22 cellular contexts compared by ENCODE assay signal in genomic region chr22:20384865-20385264, GRCh38. TPM values are rescaled to one million over a fixed set of nuclear protein-coding genes. Genes with fewer than 3 reads are reported as not detected.
DNase-seq lines count a peak whose midpoint lies in the region; ATAC-seq and TF ChIP-seq lines count a peak whose summit lies in the region.
"Had no signal": no experiment of that assay in that cellular context is flagged by ENCODE, and none has a peak within 500 bp of the region (broad histone marks: within the 10 kb centered on the region; RNA-seq: fewer than 3 reads in every experiment).

No MANE protein-coding gene starts in this region.

- H3K27ac ChIP-seq in endodermal cell (ENCODE audit: low read depth, low read length) (no peak overlapping the region), substantia nigra (ENCODE audit: low read depth, low read length, poor library complexity, severe bottlenecking) (no peak overlapping the region)
- H3K27ac ChIP-seq: A549; BLaER1 treated with 17β-estradiol and CSF1 and Interleukin-3, amounts not matched to agents 10 nM and 100 nM; GM23248 had no signal

- no peaks in the 10 kb centered on the region for H3K4me1 Mint-ChIP-seq in activated T-cell treated with anti-CD3 and anti-CD28 coated beads, Interleukin-2, amount 50 U/mL, for 24 hours (ENCODE audit: low read depth)
- H3K4me1 Mint-ChIP-seq in activated T-cell treated with anti-CD3 and anti-CD28 coated beads, Interleukin-2, amount 50 U/mL, for 4 hours (ENCODE audit: low read depth), result no peaks in the 10 kb centered on the region
- H3K4me1 Mint-ChIP-seq in endodermal cell (peaks cover 11% of the 10 kb centered on the region), type B pancreatic cell (ENCODE audit: unreplicated experiment) (no peaks in the 10 kb centered on the region)
- H3K4me1 Mint-ChIP-seq: CD4-positive, alpha-beta memory T cell had no signal

- no peak overlapping the region for H3K4me3 ChIP-seq in endodermal cell (ENCODE audit: low read length)
- H3K4me3 ChIP-seq: A549; BLaER1 treated with 17β-estradiol and CSF1 and Interleukin-3, amounts not matched to agents 10 nM and 100 nM; GM23248 had no signal

- ATAC-seq in activated T-cell treated with anti-CD3 and anti-CD28 coated beads, Interleukin-2, amount 50 U/mL, for 4 hours, result no peak
- no peak for ATAC-seq in GM18498 (IDR thresholded peaks at IDR 0.05; ENCODE audit: unreplicated experiment)
- ATAC-seq: A549 had no signal

- peaks cover 11% of the 10 kb centered on the region for H3K27me3 Mint-ChIP-seq in activated T-cell treated with anti-CD3 and anti-CD28 coated beads, Interleukin-2, amount 50 U/mL, for 24 hours
- peaks cover 5% of the 10 kb centered on the region for H3K27me3 Mint-ChIP-seq in activated T-cell treated with anti-CD3 and anti-CD28 coated beads, Interleukin-2, amount 50 U/mL, for 4 hours (ENCODE audit: low read depth)
- peaks cover 3% of the 10 kb centered on the region for H3K27me3 Mint-ChIP-seq in endodermal cell (ENCODE audit: insufficient read depth)
- peaks cover 12% of the 10 kb centered on the region for H3K27me3 Mint-ChIP-seq in type B pancreatic cell

- peaks cover 3% of the 10 kb centered on the region for H3K4me1 ChIP-seq in endodermal cell (ENCODE audit: control insufficient read depth, insufficient read depth, low read length)
- H3K4me1 ChIP-seq: A549, BE2C had no signal

- H3K9ac ChIP-seq in endodermal cell (ENCODE audit: extremely low read depth, low read length, poor library complexity, severe bottlenecking), result no peak overlapping the region
- H3K9ac ChIP-seq: BLaER1 treated with 17β-estradiol and CSF1 and Interleukin-3, amounts not matched to agents 10 nM and 100 nM; GM23248 had no signal

- H3K27ac Mint-ChIP-seq in activated T-cell treated with anti-CD3 and anti-CD28 coated beads, Interleukin-2, amount 50 U/mL, for 24 hours, result no peak overlapping the region
- H3K27ac Mint-ChIP-seq in endodermal cell (no peak overlapping the region), type B pancreatic cell (no peak overlapping the region)
- H3K27ac Mint-ChIP-seq: CD4-positive, alpha-beta memory T cell had no signal

- DNase-seq in activated T-cell treated with anti-CD3 and anti-CD28 coated beads, Interleukin-2, amount 50 U/mL, for 24 hours, result peak; percentile 5
- no peak for DNase-seq in activated T-cell treated with anti-CD3 and anti-CD28 coated beads, Interleukin-2, amount 50 U/mL, for 4 hours
- DNase-seq in endodermal cell, result peak; percentile 1
- peak; percentile 15 for DNase-seq in type B pancreatic cell (ENCODE audit: extremely low spot score, unreplicated experiment)
- no peak for DNase-seq in pons (ENCODE audit: low spot score)
- no peak for DNase-seq in substantia nigra (lab: John Stamatoyannopoulos, UW)
- DNase-seq: 8988T; ACHN; AML-193; BE2C; Calu3; CD4-positive, alpha-beta memory T cell; COR-L47; DMS53; DMS79 treated with DMSO at 0.1 percent for 48 hours; GF-D8; GM23248; H7; HCEC 1CT had no signal

- H3K9me3 Mint-ChIP-seq in activated T-cell treated with anti-CD3 and anti-CD28 coated beads, Interleukin-2, amount 50 U/mL, for 24 hours, result no peaks in the 10 kb centered on the region
- no peaks in the 10 kb centered on the region for H3K9me3 Mint-ChIP-seq in activated T-cell treated with anti-CD3 and anti-CD28 coated beads, Interleukin-2, amount 50 U/mL, for 4 hours
- H3K9me3 Mint-ChIP-seq in endodermal cell, result peaks cover 4% of the 10 kb centered on the region
- H3K9me3 Mint-ChIP-seq in type B pancreatic cell, result no peaks in the 10 kb centered on the region

- no peaks in the 10 kb centered on the region for H3K36me3 ChIP-seq in endodermal cell (ENCODE audit: control insufficient read depth, insufficient read depth, low read length)
- H3K36me3 ChIP-seq: BE2C; BLaER1 treated with 17β-estradiol and CSF1 and Interleukin-3, amounts not matched to agents 10 nM and 100 nM had no signal

- WGBS in endodermal cell (ENCODE audit: insufficient coverage in 1 of 2, insufficient read length in 1 of 2), 2 experiments, result 94 to 100% methylated on average over 5 to 6 of the region's 6 CpGs

- H3K4me3 Mint-ChIP-seq in activated T-cell treated with anti-CD3 and anti-CD28 coated beads, Interleukin-2, amount 50 U/mL, for 24 hours, result no peak overlapping the region
- no peak overlapping the region for H3K4me3 Mint-ChIP-seq in activated T-cell treated with anti-CD3 and anti-CD28 coated beads, Interleukin-2, amount 50 U/mL, for 4 hours
- H3K4me3 Mint-ChIP-seq in endodermal cell (no peak overlapping the region), type B pancreatic cell (no peak overlapping the region)
- H3K4me3 Mint-ChIP-seq: CD4-positive, alpha-beta memory T cell had no signal

- no peaks in the 10 kb centered on the region for H3K36me3 Mint-ChIP-seq in activated T-cell treated with anti-CD3 and anti-CD28 coated beads, Interleukin-2, amount 50 U/mL, for 24 hours (ENCODE audit: low read depth)
- H3K36me3 Mint-ChIP-seq in activated T-cell treated with anti-CD3 and anti-CD28 coated beads, Interleukin-2, amount 50 U/mL, for 4 hours (ENCODE audit: insufficient read depth), result no peaks in the 10 kb centered on the region
- no peaks in the 10 kb centered on the region for H3K36me3 Mint-ChIP-seq in endodermal cell (ENCODE audit: low read depth)
- H3K36me3 Mint-ChIP-seq in type B pancreatic cell, result no peaks in the 10 kb centered on the region
- H3K36me3 Mint-ChIP-seq: CD4-positive, alpha-beta memory T cell had no signal

- peaks cover 5% of the 10 kb centered on the region for H3K9me3 ChIP-seq in endodermal cell (ENCODE audit: control insufficient read depth, low read length)
- H3K9me3 ChIP-seq: A549, BE2C had no signal

- TF ChIP-seq CTCF in endodermal cell (conservative IDR thresholded peaks at IDR 0.05), result no peak
- no peak for TF ChIP-seq CTCF in type B pancreatic cell (conservative IDR thresholded peaks at IDR 0.05)

- H3K27me3 ChIP-seq in endodermal cell (ENCODE audit: control insufficient read depth, insufficient read depth, low read length, poor library complexity, severe bottlenecking), result no peaks in the 10 kb centered on the region
- H3K27me3 ChIP-seq: BE2C; BLaER1 treated with 17β-estradiol and CSF1 and Interleukin-3, amounts not matched to agents 10 nM and 100 nM had no signal

RNA-seq across cellular contexts. Expression of gene ZNF74, which starts 9.1 kb away (rescaled TPM):
- total RNA-seq in activated T-cell treated with anti-CD3 and anti-CD28 coated beads, Interleukin-2, amount 50 U/mL, for 4 hours, result 10 to 100 TPM; 16.4 to 21.1 (median 19.4) TPM
- total RNA-seq in endodermal cell (10 to 100 TPM; 36.9 to 41.7 TPM), type B pancreatic cell (ENCODE audit: low replicate concordance) (24.6 and 39.5 TPM in 2 replicates)
- polyA plus RNA-seq in endodermal cell (2013, experiment 1 of 2), result 31.7 TPM
- polyA plus RNA-seq in endodermal cell (2013, experiment 2 of 2), result 28.7 TPM

RNA-seq across cellular contexts. Expression of gene SCARF2, which starts 52.8 kb away (rescaled TPM):
- under 1 TPM; 0.24 to 0.46 (median 0.37) TPM for total RNA-seq in activated T-cell treated with anti-CD3 and anti-CD28 coated beads, Interleukin-2, amount 50 U/mL, for 4 hours
- total RNA-seq in endodermal cell (10 to 100 TPM; 19.8 to 20.3 TPM), type B pancreatic cell (ENCODE audit: low replicate concordance) (4.2 and 21.7 TPM in 2 replicates)
- 11.9 TPM for polyA plus RNA-seq in endodermal cell (2013, experiment 1 of 2)
- polyA plus RNA-seq in endodermal cell (2013, experiment 2 of 2), result 12.5 TPM

Comparison
In these comparisons a context has a peak if more than half of its experiments do, and no peak if none do; other contexts are left out.
1. DNase-seq: peak in activated T-cell treated with anti-CD3 and anti-CD28 coated beads, Interleukin-2, amount 50 U/mL, for 24 hours (single experiment), endodermal cell (single experiment) and type B pancreatic cell (single experiment); none in activated T-cell treated with anti-CD3 and anti-CD28 coated beads, Interleukin-2, amount 50 U/mL, for 4 hours (single experiment), pons (single experiment) and substantia nigra (0 of 49).